21 cellular contexts compared by ENCODE assay signal in the genomic region with DNA sequence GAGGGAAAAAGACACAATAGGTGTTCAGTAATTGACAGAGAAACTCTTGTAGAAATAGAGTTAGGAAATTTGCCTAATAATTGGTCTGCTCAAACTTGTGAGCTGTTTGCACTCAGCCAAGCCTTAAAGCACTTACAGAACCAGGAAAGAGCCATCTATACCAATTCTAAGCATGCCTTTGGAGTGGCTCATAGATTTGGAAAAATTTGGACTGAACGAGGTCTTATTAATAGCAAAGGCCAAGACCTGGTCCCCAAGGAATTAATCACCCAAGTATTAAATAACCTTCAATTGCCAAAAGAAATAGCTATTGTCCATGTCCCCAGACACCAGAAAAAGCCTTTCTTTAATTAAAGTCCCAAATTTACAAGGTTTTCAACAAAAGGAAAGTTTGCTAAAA.
"Had no signal": no experiment of that assay in that cellular context is flagged by ENCODE, and none has a peak within 500 bp of the region (broad histone marks: within the 10 kb centered on the region; RNA-seq: fewer than 3 reads in every experiment).

No MANE protein-coding gene starts in this region.

- ATAC-seq: activated CD4-positive, CD25-positive, alpha-beta regulatory T cell treated with anti-CD3 and anti-CD28 coated beads, Interleukin-2, amount 50 U/mL, for 24 hours; activated CD8-positive, alpha-beta memory T cell treated with anti-CD3 and anti-CD28 coated beads, Interleukin-2, amount 10 ng/mL, durations not matched to agents 7 days and 5 days; Panc1; Right ventricle myocardium inferior had no signal

- H3K27ac ChIP-seq: SK-N-MC had no signal

- H3K27me3 ChIP-seq: MG63 had no signal

- DNase-seq: activated CD4-positive, alpha-beta T cell treated with anti-CD3 and anti-CD28 coated beads for 48 hours; activated CD4-positive, alpha-beta T cell treated with anti-CD3 and anti-CD28 coated beads, Interleukin-2, amount 50 U/mL, for 48 hours; activated CD8-positive, alpha-beta memory T cell treated with anti-CD3 and anti-CD28 coated beads, Interleukin-2, amount 10 ng/mL, durations not matched to agents 7 days and 5 days; activated effector memory CD4-positive, alpha-beta T cell treated with Interleukin-2 at 50 U/mL for 16 hours; activated naive CD4-positive, alpha-beta T cell; activated T-cell treated with anti-CD3 and anti-CD28 coated beads, Interleukin-2, amount 50 U/mL, for 24 hours; MG63; NCI-H1105; NCI-H1436; NCI-H187; NCI-H2081; NCI-H510A treated with DMSO at 0.1 percent for 48 hours; NCI-H69; NK-92 treated with Interleukin-12 subunit alpha and Interleukin-12 subunit beta, amount 100 ng/mL, for 24 hours; OCI-M1; RPMI8226; T-helper 1 cell had no signal

- H3K4me3 ChIP-seq: MG63, SK-N-MC had no signal

- H3K36me3 ChIP-seq: MG63 had no signal
